ENCODE assay signal across 17 cellular contexts in the genomic region with DNA sequence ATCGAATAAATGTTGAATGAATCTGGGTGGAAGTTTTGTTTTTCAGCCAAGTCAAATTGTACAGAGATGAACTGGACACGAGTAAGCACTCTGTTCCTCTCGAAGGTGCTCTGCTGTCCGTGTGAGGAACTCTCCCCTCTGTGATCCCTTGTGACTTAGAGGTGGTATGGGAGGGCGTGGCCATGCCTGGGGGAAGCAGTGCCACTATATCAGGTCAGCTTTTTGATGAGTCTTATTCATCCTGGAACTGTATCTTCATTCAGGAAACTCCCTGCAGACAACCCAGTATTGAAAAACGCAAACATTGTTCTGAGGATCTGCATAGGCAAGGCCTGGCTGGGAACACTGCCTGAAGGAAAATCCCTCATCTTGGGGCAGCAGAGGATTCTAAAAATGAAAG.
DNase-seq lines count a peak whose midpoint lies in the region; ATAC-seq, FAIRE-seq and TF ChIP-seq lines count a peak whose summit lies in the region.
"Had no signal": no experiment of that assay in that cellular context is flagged by ENCODE, and none has a peak within 500 bp of the region (broad histone marks: within the 10 kb centered on the region; RNA-seq: fewer than 3 reads in every experiment).

No MANE protein-coding gene starts in this region.

- in situ Hi-C loops in brain microvascular endothelial cell (cut with HindIII; ENCODE audit: low pct_ligation_motif_present, low sequenced_read_pairs) = no loop called here

- DNase-seq in EH (ENCODE audit: low read depth) = peak; percentile 28
- DNase-seq in GM18507 (ENCODE audit: extremely low spot score, insufficient read length, low read depth) = no peak
- DNase-seq in brain microvascular endothelial cell = peak; percentile 6
- DNase-seq in COR-L47 (lab: John Stamatoyannopoulos, UW) = no peak
- no peak for DNase-seq in superior temporal gyrus (ENCODE audit: extremely low spot score)
- no peak for DNase-seq in substantia nigra (lab: John Stamatoyannopoulos, UW)
- DNase-seq in ecto neural progenitor cell (ENCODE audit: low spot score) = no peak
- DNase-seq: amniotic stem cell, GDM1, HFFc6, kidney, MM.1S, NCI-H2227 treated with DMSO at 0.1 percent for 48 hours, T1000 had no signal

- H3K27ac ChIP-seq in brain microvascular endothelial cell = no peak overlapping the region
- H3K27ac ChIP-seq in substantia nigra (ENCODE audit: low read depth, low read length, poor library complexity, severe bottlenecking) = no peak overlapping the region
- H3K27ac ChIP-seq: C4-2B, HL-60 had no signal

- no peaks in the 10 kb centered on the region for H3K27me3 ChIP-seq in brain microvascular endothelial cell (replicated peaks)

- H3K4me3 ChIP-seq in brain microvascular endothelial cell (ENCODE audit: low read depth, low read length) = no peak overlapping the region

- peak; percentile 65 for ATAC-seq in HG03045 (IDR thresholded peaks at IDR 0.05; ENCODE audit: unreplicated experiment)

- no peak for TF ChIP-seq CTCF in brain microvascular endothelial cell (IDR thresholded peaks at IDR 0.05; ENCODE audit: low read depth, low read length, missing control alignments)

- H3K36me3 ChIP-seq in brain microvascular endothelial cell (replicated peaks) = no peaks in the 10 kb centered on the region

- peak; percentile 63 for FAIRE-seq in GM18507 (lab: Jason Lieb, UNC)
- FAIRE-seq: kidney had no signal

Comparison
In these comparisons a context has a peak if more than half of its experiments do, and no peak if none do; other contexts are left out.
1. DNase-seq: peak in EH (single experiment) and brain microvascular endothelial cell (single experiment); none in GM18507 (single experiment), COR-L47 (single experiment), superior temporal gyrus (single experiment), substantia nigra (0 of 49) and ecto neural progenitor cell (single experiment).